8 cellular contexts compared by ENCODE assay signal in genomic region chr19:15223649-15224371, GRCh38. TPM values are rescaled to one million over a fixed set of nuclear protein-coding genes. Genes with fewer than 3 reads are reported as not detected.
DNase-seq lines count a peak whose midpoint lies in the region; ATAC-seq and TF ChIP-seq lines count a peak whose summit lies in the region.

No MANE protein-coding gene starts in this region.

- CTCF ChIA-PET in A673 (lab: Charles Lee) = no interaction called here

- no peaks in the 10 kb centered on the region for H3K36me3 Mint-ChIP-seq in brain

- BruUV-seq in A673 (replicated peaks; lab: Mats Ljungman, UMichigan) = no TSS peak

- no peak for TF ChIP-seq POLR2A in lower leg skin (IDR thresholded peaks at IDR 0.05)

- no peaks in the 10 kb centered on the region for H3K9me3 ChIP-seq in A673 (ENCODE audit: low read depth, low read length, poor library complexity, severe bottlenecking)

- H3K4me3 ChIP-seq in A673 (ENCODE audit: low read depth, low read length, poor library complexity, severe bottlenecking) (peak overlapping the region; percentile 68), lower leg skin (ENCODE audit: low read depth, poor library complexity, severe bottlenecking) (peak overlapping the region; percentile 42), urinary bladder (ENCODE audit: low read depth, low read length) (peak overlapping the region; percentile 46)

- H3K27ac ChIP-seq in A673 (ENCODE audit: low read depth, low read length, poor library complexity, severe bottlenecking) = peak overlapping the region; percentile 57
- H3K27ac ChIP-seq in urinary bladder (ENCODE audit: low read depth) = no peak overlapping the region

- ATAC-seq in HG02642 (IDR thresholded peaks at IDR 0.05; ENCODE audit: poor library complexity, unreplicated experiment) (peak; percentile 9), GM21529 (IDR thresholded peaks at IDR 0.05; ENCODE audit: unreplicated experiment) (no peak), GM21515 (IDR thresholded peaks at IDR 0.05; ENCODE audit: unreplicated experiment) (no peak)

- peak overlapping the region; percentile 77 to 89 (median 84) for H3K4me3 Mint-ChIP-seq in brain

- H3K36me3 ChIP-seq in A673 (ENCODE audit: insufficient read depth, low read length, poor library complexity, severe bottlenecking) (no peaks in the 10 kb centered on the region), urinary bladder (ENCODE audit: insufficient read depth) (no peaks in the 10 kb centered on the region)

- POLR2A ChIA-PET in A673 (lab: Charles Lee; ENCODE audit: low non-redundant PET) = no interaction called here

- peaks cover 0 to 5% (median 0%) of the 10 kb centered on the region in 5 experiments for H3K9me3 Mint-ChIP-seq in brain

- H3K4me1 Mint-ChIP-seq in brain = peaks cover 37% of the 10 kb centered on the region

- WGBS in lower leg skin, 2 donors = 15 to 19% methylated on average over 44 to 51 of the region's 51 CpGs
- 9% methylated on average over 51 of the region's 51 CpGs for WGBS in urinary bladder

- TF ChIP-seq CTCF in A673 (conservative IDR thresholded peaks at IDR 0.05; ENCODE audit: low read depth, low read length) (no peak), brain (conservative IDR thresholded peaks at IDR 0.05) (no peak), lower leg skin (IDR thresholded peaks at IDR 0.05) (no peak)

- peak overlapping the region; percentile 80 to 95 (median 94) for H3K27ac Mint-ChIP-seq in brain

- intact Hi-C loops in A673 (cut with micrococcal nuclease; ENCODE audit: unreplicated experiment) = no loop called here
- intact Hi-C loops in lower leg skin (cut with DNase I; ENCODE audit: low total_unique reads) = no loop called here

- H3K27me3 ChIP-seq in A673 (replicated peaks; ENCODE audit: insufficient read depth, low read depth, low read length, poor library complexity) = no peaks in the 10 kb centered on the region

- peaks cover 8% of the 10 kb centered on the region for H3K4me1 ChIP-seq in A673 (ENCODE audit: insufficient read depth, low read length, poor library complexity, severe bottlenecking)
- no peaks in the 10 kb centered on the region for H3K4me1 ChIP-seq in urinary bladder (ENCODE audit: insufficient read depth)

- no peaks in the 10 kb centered on the region for H3K27me3 Mint-ChIP-seq in brain

- DNase-seq in A673 (ENCODE audit: low spot score) (peak; percentile 26), lower leg skin (ENCODE audit: low spot score in 2 of 2) (no peak), NCI-H187 treated with DMSO at 0.1 percent for 48 hours (lab: John Stamatoyannopoulos, UW) (no peak)

RNA-seq across cellular contexts. Expression of gene EPHX3, which starts 8.4 kb away (rescaled TPM):
- 0.73 and 1.2 TPM in 2 replicates for total RNA-seq in A673 (2021)
- not detected for polyA plus RNA-seq in brain (ENCODE audit: insufficient read depth, low read depth, low replicate concordance)
- 100 to 1,000 TPM in 1 of 4 donors, 10 to 100 TPM in 3; 74.6 to 138 (median 88.9) TPM for total RNA-seq in lower leg skin
- total RNA-seq in urinary bladder = 0.74 TPM
- polyA plus RNA-seq in urinary bladder = 1.6 TPM

RNA-seq across cellular contexts. Expression of gene NOTCH3, which starts 23.0 kb away (rescaled TPM):
- total RNA-seq in A673 (2021) (19.7 and 41.9 TPM in 2 replicates), lower leg skin (100 to 1,000 TPM; 215 to 332 (median 251) TPM), urinary bladder (53.6 TPM)
- polyA plus RNA-seq in brain (ENCODE audit: insufficient read depth, low read depth, low replicate concordance) (23.1 TPM), urinary bladder (35.9 TPM)

Comparison
In these comparisons a context has a peak if more than half of its experiments do, and no peak if none do; other contexts are left out.
1. RNA of gene EPHX3, which starts 8.4 kb away (total RNA-seq): 74.6 to 138 TPM in lower leg skin; 0.74 TPM in urinary bladder (single experiment) and 0.73 to 1.2 TPM in A673; every median in the first group is over 10 times any median in the second.
2. Peak in every context shown above with its lines, with median percentiles within 50 percentile points of each other: H3K4me3 ChIP-seq.